Comparison of ENCODE assay signal across 6 cellular contexts in genomic region chr6:100890610-100891009, GRCh38. TPM values are rescaled to one million over a fixed set of nuclear protein-coding genes. Genes with fewer than 3 reads are reported as not detected.
A peak's percentile ranks its signal among the peaks of the same experiment; 100 is the strongest.
DNase-seq lines count a peak whose midpoint lies in the region; ATAC-seq, FAIRE-seq and TF ChIP-seq lines count a peak whose summit lies in the region.
"Not testable (repeated sequence)": the region's sequence is repeated elsewhere in the genome, so short reads cannot be mapped to it uniquely, and the experiment has no call there.

No MANE protein-coding gene starts in this region.

- SMC1A ChIA-PET in GM12878 (lab: Charles Lee; ENCODE audit: uncharacterized antibody, unreplicated experiment): interaction anchor here (0.9 to 1.4 kb wide), 2 partner anchors 10 to 14 kb away, joined by 3 read pairs; no protein-coding TSS in a partner anchor

- 93% methylated on average over 1 of the region's 1 CpG for WGBS in GM12878 (ENCODE audit: insufficient coverage, insufficient replicate concordance, low lambda C conversion rate, missing lambda C conversion rate)
- WGBS in pancreas, 2 donors: 85% methylated on average over 1 of the region's 1 CpG

- not testable (repeated sequence) for H3K36me3 ChIP-seq in GM12878 (ENCODE audit: control insufficient read depth in 2 of 2, insufficient read depth in 2 of 2, low read length in 1 of 2); pancreas

- TF ChIP-seq EP300 in GM12878 (IDR thresholded peaks at IDR 0.05; ENCODE audit: borderline replicate concordance in 1 of 2, control insufficient read depth in 1 of 2, low read depth in 2 of 2, low read length in 2 of 2): not testable (repeated sequence)

- FAIRE-seq in A204.1 (lab: Jason Lieb, UNC): peak; percentile 60
- peak; percentile 79 for FAIRE-seq in GM19239 (lab: Jason Lieb, UNC)
- FAIRE-seq in GM12878 (lab: Jason Lieb, UNC): peak; percentile 71
- peak; percentile 86 for FAIRE-seq in endometrium (lab: Jason Lieb, UNC)
- FAIRE-seq in pancreas (lab: Jason Lieb, UNC): peak; percentile 51

- H3K9ac ChIP-seq in GM12878 (ENCODE audit: control insufficient read depth, insufficient read depth, low read length): not testable (repeated sequence)

- RAD21 ChIA-PET in GM12878 (lab: Charles Lee; ENCODE audit: unreplicated experiment): not testable (repeated sequence)

- BruUV-seq in GM12878 (replicated peaks; lab: Mats Ljungman, UMichigan): not testable (repeated sequence)

- TF ChIP-seq RAD21 in GM12878 (IDR thresholded peaks at IDR 0.05; ENCODE audit: insufficient read depth, low read depth, low read length): not testable (repeated sequence)

- H3K4me3 ChIP-seq in GM12878, pancreas: not testable (repeated sequence)

- not testable (repeated sequence) for H3K27me3 ChIP-seq in GM12878 (replicated peaks in 1 of 2; ENCODE audit: control insufficient read depth in 2 of 2, insufficient read depth in 2 of 2, low read length in 1 of 2); pancreas

- TF ChIP-seq CTCF in GM12878 (IDR thresholded peaks at IDR 0.05 in 2 of 3, conservative IDR thresholded peaks at IDR 0.05 in 1 of 3; ENCODE audit: control insufficient read depth in 2 of 3, extremely low read depth in 1 of 3, insufficient read depth in 1 of 3, low read depth in 3 of 3, low read length in 3 of 3); pancreas (IDR thresholded peaks at IDR 0.05): not testable (repeated sequence)

- not testable (repeated sequence) for H3K4me1 ChIP-seq in GM12878 (ENCODE audit: control insufficient read depth, insufficient read depth, low read length); pancreas

- H4K20me1 ChIP-seq in GM12878 (ENCODE audit: control insufficient read depth, insufficient read depth): not testable (repeated sequence)

- POLR2A ChIA-PET in GM12878 (lab: Charles Lee): not testable (repeated sequence)

- not testable (repeated sequence) for H3K9me3 ChIP-seq in GM12878 (replicated peaks; ENCODE audit: control insufficient read depth, insufficient read depth, low read length); pancreas

- ATAC-seq in GM12878, pancreas: not testable (repeated sequence)

- H3K27ac ChIP-seq in GM12878 (ENCODE audit: control insufficient read depth, insufficient read depth); pancreas: not testable (repeated sequence)

- not testable (repeated sequence) for H3K4me2 ChIP-seq in GM12878 (ENCODE audit: control insufficient read depth, insufficient read depth)

- not testable (repeated sequence) for DNase-seq in GM19239 (ENCODE audit: insufficient read length, low spot score); GM12878 (ENCODE audit: low read depth, low spot score); pancreas
- peak; percentile 90 for DNase-seq in fibroblast of peridontal ligament (ENCODE audit: extremely low read depth)

- CTCF ChIA-PET in GM12878 (lab: Yijun Ruan, JAX): not testable (repeated sequence)

- not testable (repeated sequence) for H2AFZ ChIP-seq in GM12878 (ENCODE audit: control insufficient read depth, low read depth, low read length)

- not testable (repeated sequence) for H3K79me2 ChIP-seq in GM12878 (ENCODE audit: control insufficient read depth, insufficient read depth, low read length)

- in situ Hi-C loops in GM12878 (cut with MboI): not testable (repeated sequence)

- TF ChIP-seq POLR2A in GM12878 (IDR thresholded peaks at IDR 0.05; ENCODE audit: low read depth, low read length): not testable (repeated sequence)

- intact Hi-C loops in GM12878 (cut with micrococcal nuclease; ENCODE audit: unreplicated experiment); pancreas (cut with DNase I): not testable (repeated sequence)

RNA-seq across cellular contexts. Expression of gene ASCC3, which starts 9.5 kb away (rescaled TPM):
- total RNA-seq in GM12878 (2013; cell fraction: nucleolus; rRNA removed): 278 and 279 TPM in 2 replicates
- total RNA-seq in GM12878 (2014; rRNA removed) (52.8 and 58.9 TPM in 2 replicates), GM12878 (2014; rRNA removed; fragmentation: Illumina TruSeq; extraction: Trizol) (69.9 and 70.4 TPM in 2 replicates), GM12878 (2021) (56.7 and 59.2 TPM in 2 replicates), pancreas (10 to 100 TPM; 11.9 to 20.3 (median 15.3) TPM)
- polyA plus RNA-seq in GM12878 (2011; ENCODE audit: low read depth): 11.2 TPM
- polyA plus RNA-seq in GM12878 (2011; rRNA removed) (58.9 and 77.3 TPM in 2 replicates), GM12878 (2014; fragmentation: Illumina TruSeq; extraction: Trizol) (48.4 and 55.6 TPM in 2 replicates), GM12878 (2014; fragmentation: Nextera tagmentation; extraction: Ambion mirVana) (10 to 100 TPM; 19.9 to 22.2 TPM), GM12878 (2014; rRNA removed) (18.8 and 25.8 TPM in 2 replicates), GM12878 (2016; fragmentation: Nextera tagmentation; extraction: Ambion mirVana) (10 to 100 TPM; 68.9 to 76.2 TPM), pancreas (1 to 10 TPM; 4.4 to 7.5 TPM)
- polyA plus RNA-seq in GM12878 (2011; cell fraction: cytosol; rRNA removed): 25.4 and 25.8 TPM in 2 replicates
- 34.9 and 35.7 TPM in 2 replicates for polyA plus RNA-seq in GM12878 (2011; cell fraction: nucleus; rRNA removed)
- polyA plus RNA-seq in GM12878 (2012): 19.4 and 31.0 TPM in 2 replicates
- 93.3 and 137 TPM in 2 replicates for polyA minus RNA-seq in GM12878 (2011; rRNA and poly(A)+ RNA removed)
- polyA minus RNA-seq in GM12878 (2011; cell fraction: cytosol; rRNA and poly(A)+ RNA removed): 32.3 and 33.5 TPM in 2 replicates
- polyA minus RNA-seq in GM12878 (2011; cell fraction: nucleus; rRNA and poly(A)+ RNA removed): 105 and 144 TPM in 2 replicates
